In the genomic region with DNA sequence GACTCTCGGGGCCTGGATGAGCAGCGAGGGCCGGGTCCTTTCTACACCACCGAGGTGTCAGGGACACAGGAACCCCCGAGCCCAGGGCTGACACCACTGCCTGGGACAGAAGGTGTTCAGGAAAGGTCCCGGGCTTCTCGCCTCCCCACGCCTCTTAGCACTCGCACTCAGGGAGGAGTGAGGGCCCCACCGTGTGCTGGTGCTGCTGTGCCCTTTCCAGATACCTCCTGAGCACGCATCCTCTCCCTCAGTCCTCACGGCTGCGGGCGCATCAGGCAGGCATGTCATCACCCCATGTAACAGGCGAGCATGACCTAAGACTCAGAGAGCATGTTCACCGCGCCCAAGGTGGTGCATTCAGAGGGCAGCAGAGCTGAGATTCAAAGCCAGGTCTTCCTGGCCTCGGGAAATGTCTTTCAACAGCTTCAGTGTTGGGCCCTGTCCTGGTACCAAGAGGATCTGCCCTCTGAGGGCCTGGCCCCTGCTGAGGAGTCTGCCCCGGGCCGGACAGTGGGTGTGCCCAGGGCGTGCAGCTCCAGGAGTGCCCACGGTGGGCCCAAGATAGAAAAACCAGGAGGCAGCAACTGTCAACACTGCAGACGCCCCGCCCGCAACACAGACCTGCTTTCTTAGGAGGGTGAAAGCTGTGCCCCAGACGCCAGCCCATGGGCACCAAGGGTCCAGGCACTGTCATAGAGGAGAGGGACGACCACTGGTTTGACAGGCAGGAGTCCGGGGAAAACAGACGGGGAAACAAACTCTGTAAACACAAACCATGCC, we compare ENCODE assay signal across 20 cellular contexts. TPM values are rescaled to one million over a fixed set of nuclear protein-coding genes. Genes with fewer than 3 reads are reported as not detected.
DNase-seq lines count a peak whose midpoint lies in the region; ATAC-seq and TF ChIP-seq lines count a peak whose summit lies in the region.
"Had no signal": no experiment of that assay in that cellular context is flagged by ENCODE, and none has a peak within 500 bp of the region (broad histone marks: within the 10 kb centered on the region; RNA-seq: fewer than 3 reads in every experiment).

No MANE protein-coding gene starts in this region.

- H4K91ac ChIP-seq in mesenchymal stem cell (ENCODE audit: low read length): peak overlapping the region; percentile 45

- no peaks in the 10 kb centered on the region for H3K79me1 ChIP-seq in mesenchymal stem cell (replicated peaks; ENCODE audit: low read length, poor library complexity, severe bottlenecking)

- no peak overlapping the region for H3K4me2 ChIP-seq in mesenchymal stem cell (ENCODE audit: low read length, poor library complexity, severe bottlenecking)

- H2AFZ ChIP-seq in mesenchymal stem cell (ENCODE audit: low read depth, low read length): no peak overlapping the region

- TF ChIP-seq CTCF in natural killer cell (IDR thresholded peaks at IDR 0.05) (no peak), esophagus squamous epithelium (IDR thresholded peaks at IDR 0.05) (no peak)

- no peaks in the 10 kb centered on the region for H3K27me3 Mint-ChIP-seq in natural killer cell treated with Interleukin-12 subunit alpha and Interleukin-12 subunit beta and Interleukin-15 and Interleukin-18, amount 100 ng/mL, for 72 hours
- H3K27me3 Mint-ChIP-seq in natural killer cell (ENCODE audit: low read depth in 2 of 2): no peaks in the 10 kb centered on the region
- H3K27me3 Mint-ChIP-seq in CD8-positive, alpha-beta memory T cell: no peaks in the 10 kb centered on the region
- H3K27me3 Mint-ChIP-seq: activated CD8-positive, alpha-beta T cell treated with anti-CD3 and anti-CD28 coated beads for 36 hours had no signal

- POLR2A ChIA-PET in CD8-positive, alpha-beta memory T cell (lab: Charles Lee): no interaction called here

- TF ChIP-seq POLR2A in esophagus squamous epithelium (IDR thresholded peaks at IDR 0.05): no peak

- H3K36me3 Mint-ChIP-seq in natural killer cell treated with Interleukin-12 subunit alpha and Interleukin-12 subunit beta and Interleukin-15 and Interleukin-18, amount 100 ng/mL, for 72 hours: no peaks in the 10 kb centered on the region
- H3K36me3 Mint-ChIP-seq in natural killer cell: no peaks in the 10 kb centered on the region
- no peaks in the 10 kb centered on the region for H3K36me3 Mint-ChIP-seq in CD8-positive, alpha-beta memory T cell
- H3K36me3 Mint-ChIP-seq: activated naive CD8-positive, alpha-beta T cell treated with anti-CD3 and anti-CD28 coated beads, Interleukin-2, amount 10 ng/mL, durations not matched to agents 7 days and 5 days had no signal

- H3K4me3 ChIP-seq in esophagus squamous epithelium: no peak overlapping the region
- no peak overlapping the region for H3K4me3 ChIP-seq in mesenchymal stem cell (ENCODE audit: insufficient read depth in 1 of 2, low read depth in 1 of 2, low read length in 2 of 2)
- no peak overlapping the region for H3K4me3 ChIP-seq in CD8-positive, alpha-beta memory T cell (ENCODE audit: low read length)
- H3K4me3 ChIP-seq: skin epidermis, testis had no signal

- 80 to 82% methylated on average over 13 to 18 of the region's 29 CpGs for WGBS in esophagus squamous epithelium, 2 donors
- 97% methylated on average over 29 of the region's 29 CpGs for whole genome bisulfite sequencing in mesenchymal stem cell

- H3K36me3 ChIP-seq in esophagus squamous epithelium (peaks cover 0 to 38% (median 0%) of the 10 kb centered on the region in 3 donors), mesenchymal stem cell (ENCODE audit: control insufficient read depth in 1 of 2, insufficient read depth in 2 of 2, low read depth in 1 of 2, low read length in 2 of 2) (peaks cover 0 to 26% of the 10 kb centered on the region in 2 experiments)
- no peaks in the 10 kb centered on the region for H3K36me3 ChIP-seq in CD8-positive, alpha-beta memory T cell (ENCODE audit: insufficient read depth, low read length)

- H3K9me3 Mint-ChIP-seq in natural killer cell treated with Interleukin-12 subunit alpha and Interleukin-12 subunit beta and Interleukin-15 and Interleukin-18, amount 100 ng/mL, for 72 hours: no peaks in the 10 kb centered on the region
- no peaks in the 10 kb centered on the region for H3K9me3 Mint-ChIP-seq in natural killer cell
- H3K9me3 Mint-ChIP-seq in CD8-positive, alpha-beta memory T cell: no peaks in the 10 kb centered on the region
- H3K9me3 Mint-ChIP-seq: activated CD8-positive, alpha-beta T cell treated with anti-CD3 and anti-CD28 coated beads for 36 hours; activated naive CD8-positive, alpha-beta T cell treated with anti-CD3 and anti-CD28 coated beads, Interleukin-2, amount 10 ng/mL, durations not matched to agents 7 days and 5 days; activated T-cell treated with anti-CD3 and anti-CD28 coated beads, Interleukin-2, amount 50 U/mL, for 72 hours had no signal

- H2BK12ac ChIP-seq in mesenchymal stem cell (ENCODE audit: low read length in 2 of 2): peak overlapping the region; percentile 69 to 86

- H3K27ac Mint-ChIP-seq in natural killer cell treated with Interleukin-12 subunit alpha and Interleukin-12 subunit beta and Interleukin-15 and Interleukin-18, amount 100 ng/mL, for 72 hours: no peak overlapping the region
- H3K27ac Mint-ChIP-seq in natural killer cell: no peak overlapping the region
- H3K27ac Mint-ChIP-seq in CD8-positive, alpha-beta memory T cell: no peak overlapping the region
- H3K27ac Mint-ChIP-seq: activated CD8-positive, alpha-beta T cell treated with anti-CD3 and anti-CD28 coated beads for 36 hours; activated naive CD8-positive, alpha-beta T cell treated with anti-CD3 and anti-CD28 coated beads, Interleukin-2, amount 10 ng/mL, durations not matched to agents 7 days and 5 days; activated T-cell treated with anti-CD3 and anti-CD28 coated beads, Interleukin-2, amount 50 U/mL, for 72 hours; T-helper 17 cell had no signal

- H3K4me3 Mint-ChIP-seq in natural killer cell treated with Interleukin-12 subunit alpha and Interleukin-12 subunit beta and Interleukin-15 and Interleukin-18, amount 100 ng/mL, for 72 hours: no peak overlapping the region
- H3K4me3 Mint-ChIP-seq in natural killer cell: no peak overlapping the region
- no peak overlapping the region for H3K4me3 Mint-ChIP-seq in CD8-positive, alpha-beta memory T cell
- H3K4me3 Mint-ChIP-seq: activated CD8-positive, alpha-beta T cell treated with anti-CD3 and anti-CD28 coated beads for 36 hours; activated naive CD8-positive, alpha-beta T cell treated with anti-CD3 and anti-CD28 coated beads, Interleukin-2, amount 10 ng/mL, durations not matched to agents 7 days and 5 days; activated T-cell treated with anti-CD3 and anti-CD28 coated beads, Interleukin-2, amount 50 U/mL, for 72 hours; T-helper 17 cell had no signal

- H3K27me3 ChIP-seq in esophagus squamous epithelium (peaks cover 0 to 30% (median 0%) of the 10 kb centered on the region in 4 donors), mesenchymal stem cell (ENCODE audit: control insufficient read depth in 1 of 2, insufficient read depth in 1 of 2, low read length in 2 of 2) (peaks cover 0 to 24% of the 10 kb centered on the region in 2 experiments)
- no peaks in the 10 kb centered on the region for H3K27me3 ChIP-seq in CD8-positive, alpha-beta memory T cell (ENCODE audit: insufficient read depth, low read length, poor library complexity, severe bottlenecking)
- H3K27me3 ChIP-seq: testis had no signal

- no peak overlapping the region for H2BK120ac ChIP-seq in mesenchymal stem cell (ENCODE audit: low read depth, low read length)

- H2AK5ac ChIP-seq in mesenchymal stem cell (ENCODE audit: low read length, severe bottlenecking): no peak overlapping the region

- intact Hi-C loops in natural killer cell (cut with micrococcal nuclease): no loop called here
- intact Hi-C loops in esophagus squamous epithelium (cut with DNase I): no loop called here
- intact Hi-C loops in head of caudate nucleus (cut with DNase I): no loop called here

- peaks cover 6 to 7% of the 10 kb centered on the region in 2 donors for H3K4me1 Mint-ChIP-seq in natural killer cell treated with Interleukin-12 subunit alpha and Interleukin-12 subunit beta and Interleukin-15 and Interleukin-18, amount 100 ng/mL, for 72 hours (ENCODE audit: low read depth in 2 of 2)
- peaks cover 0 to 6% of the 10 kb centered on the region in 2 donors for H3K4me1 Mint-ChIP-seq in natural killer cell
- H3K4me1 Mint-ChIP-seq in CD8-positive, alpha-beta memory T cell: peaks cover 2 to 6% (median 6%) of the 10 kb centered on the region in 3 donors

- peak overlapping the region; percentile 31 for H4K8ac ChIP-seq in mesenchymal stem cell (ENCODE audit: low read length)

- H3K23ac ChIP-seq in mesenchymal stem cell (ENCODE audit: low read length in 2 of 2): no peak overlapping the region

- no peak overlapping the region for H3K9ac ChIP-seq in mesenchymal stem cell (ENCODE audit: low read length)

- H3K4me1 ChIP-seq in esophagus squamous epithelium (peaks cover 0 to 14% (median 0%) of the 10 kb centered on the region in 3 donors), mesenchymal stem cell (ENCODE audit: control insufficient read depth, insufficient read depth, low read depth, low read length) (peaks cover 9% of the 10 kb centered on the region)
- no peaks in the 10 kb centered on the region for H3K4me1 ChIP-seq in CD8-positive, alpha-beta memory T cell (ENCODE audit: insufficient read depth, low read length)

- no peaks in the 10 kb centered on the region for H3K9me3 ChIP-seq in esophagus squamous epithelium
- no peaks in the 10 kb centered on the region for H3K9me3 ChIP-seq in mesenchymal stem cell (ENCODE audit: control insufficient read depth, low read length)
- H3K9me3 ChIP-seq in CD8-positive, alpha-beta memory T cell (ENCODE audit: low read length): no peaks in the 10 kb centered on the region
- H3K9me3 ChIP-seq: testis had no signal

- no peak overlapping the region for H2BK15ac ChIP-seq in mesenchymal stem cell (ENCODE audit: low read depth, poor library complexity, severe bottlenecking)

- peak overlapping the region; percentile 40 to 76 for H3K18ac ChIP-seq in mesenchymal stem cell (ENCODE audit: low read depth in 1 of 2, low read length in 2 of 2)

- peak overlapping the region in 1 of 2 experiments; percentile 65 for H3K4ac ChIP-seq in mesenchymal stem cell (ENCODE audit: low read depth in 1 of 2, low read length in 2 of 2)

- CTCF ChIA-PET in CD8-positive, alpha-beta memory T cell (lab: Charles Lee): no interaction called here

- DNase-seq in natural killer cell treated with Interleukin-12 subunit alpha and Interleukin-12 subunit beta and Interleukin-15 and Interleukin-18, amount 100 ng/mL, for 72 hours (ENCODE audit: low spot score): peak; percentile 59
- DNase-seq in natural killer cell (no peak), esophagus squamous epithelium (lab: John Stamatoyannopoulos, UW) (no peak), mesenchymal stem cell (no peak), NOMO-1 (lab: John Stamatoyannopoulos, UW; ENCODE audit: unreplicated experiment in 2 of 2) (no peak), head of caudate nucleus (no peak)
- no peak for DNase-seq in CD8-positive, alpha-beta memory T cell
- DNase-seq: 8988T; activated CD8-positive, alpha-beta T cell treated with anti-CD3 and anti-CD28 coated beads for 36 hours; activated naive CD8-positive, alpha-beta T cell treated with anti-CD3 and anti-CD28 coated beads, Interleukin-2, amount 10 ng/mL, durations not matched to agents 7 days and 5 days; activated T-cell treated with anti-CD3 and anti-CD28 coated beads, Interleukin-2, amount 50 U/mL, for 72 hours; DMS53; H7; NCI-H1417 treated with DMSO at 0.1 percent for 48 hours; stimulated activated CD4-positive, alpha-beta T cell treated with anti-CD3 and anti-CD28 coated beads, Interleukin-4, amount 100 ng/mL, for 4 hours; stimulated activated CD8-positive, alpha-beta memory T cell treated with anti-CD3 and anti-CD28 coated beads, Interleukin-4, amount 100 ng/mL, for 48 hours; T-helper 17 cell; testis had no signal

- ATAC-seq in natural killer cell treated with Interleukin-12 subunit alpha and Interleukin-12 subunit beta and Interleukin-15 and Interleukin-18, amount 100 ng/mL, for 72 hours: no peak
- no peak for ATAC-seq in natural killer cell
- no peak for ATAC-seq in HG03354 (IDR thresholded peaks at IDR 0.05; ENCODE audit: poor library complexity, severe bottlenecking, unreplicated experiment)
- ATAC-seq: activated CD8-positive, alpha-beta T cell treated with anti-CD3 and anti-CD28 coated beads for 36 hours; activated T-cell treated with anti-CD3 and anti-CD28 coated beads, Interleukin-2, amount 50 U/mL, for 72 hours; T-helper 17 cell had no signal

- H3K27ac ChIP-seq in esophagus squamous epithelium (peak overlapping the region in 3 of 4 donors; percentile 4 to 31 (median 10)), mesenchymal stem cell (ENCODE audit: low read length, poor library complexity, severe bottlenecking) (no peak overlapping the region)
- no peak overlapping the region for H3K27ac ChIP-seq in CD8-positive, alpha-beta memory T cell (ENCODE audit: low read depth, low read length)
- H3K27ac ChIP-seq: testis had no signal

- H2BK5ac ChIP-seq in mesenchymal stem cell (ENCODE audit: low read depth, low read length, poor library complexity, severe bottlenecking): no peak overlapping the region

- no peak overlapping the region for H3K14ac ChIP-seq in mesenchymal stem cell (ENCODE audit: low read length in 2 of 2)

RNA-seq across cellular contexts. Expression of a gene that starts 29.2 kb away (rescaled TPM):
- total RNA-seq in natural killer cell treated with Interleukin-12 subunit alpha and Interleukin-12 subunit beta and Interleukin-15 and Interleukin-18, amount 100 ng/mL, for 72 hours: 1 to 10 TPM in 1 of 2 donors, under 1 TPM in 1; 0.81 to 2.4 TPM
- total RNA-seq in natural killer cell (under 1 TPM in 2 of 3 donors, not detected in 1; 0.33 TPM), esophagus squamous epithelium (10 to 100 TPM in 2 of 4 donors, 1 to 10 TPM in 2; 2.8 to 33.2 (median 11.5) TPM)
- polyA plus RNA-seq in mesenchymal stem cell (2013, experiment 1 of 2): 537 TPM
- 530 TPM for polyA plus RNA-seq in mesenchymal stem cell (2013, experiment 2 of 2)
- total RNA-seq in CD8-positive, alpha-beta memory T cell: not detected
- not detected for polyA plus RNA-seq in CD8-positive, alpha-beta memory T cell
- total RNA-seq: activated CD8-positive, alpha-beta T cell treated with anti-CD3 and anti-CD28 coated beads for 36 hours had no signal

Comparison
In these comparisons a context has a peak if more than half of its experiments do, and no peak if none do; other contexts are left out.
1. H3K27ac ChIP-seq: peak in esophagus squamous epithelium (3 of 4); none in mesenchymal stem cell (single experiment) and CD8-positive, alpha-beta memory T cell (single experiment).